Comparison of ENCODE assay signal across 8 cellular contexts in the genomic region with DNA sequence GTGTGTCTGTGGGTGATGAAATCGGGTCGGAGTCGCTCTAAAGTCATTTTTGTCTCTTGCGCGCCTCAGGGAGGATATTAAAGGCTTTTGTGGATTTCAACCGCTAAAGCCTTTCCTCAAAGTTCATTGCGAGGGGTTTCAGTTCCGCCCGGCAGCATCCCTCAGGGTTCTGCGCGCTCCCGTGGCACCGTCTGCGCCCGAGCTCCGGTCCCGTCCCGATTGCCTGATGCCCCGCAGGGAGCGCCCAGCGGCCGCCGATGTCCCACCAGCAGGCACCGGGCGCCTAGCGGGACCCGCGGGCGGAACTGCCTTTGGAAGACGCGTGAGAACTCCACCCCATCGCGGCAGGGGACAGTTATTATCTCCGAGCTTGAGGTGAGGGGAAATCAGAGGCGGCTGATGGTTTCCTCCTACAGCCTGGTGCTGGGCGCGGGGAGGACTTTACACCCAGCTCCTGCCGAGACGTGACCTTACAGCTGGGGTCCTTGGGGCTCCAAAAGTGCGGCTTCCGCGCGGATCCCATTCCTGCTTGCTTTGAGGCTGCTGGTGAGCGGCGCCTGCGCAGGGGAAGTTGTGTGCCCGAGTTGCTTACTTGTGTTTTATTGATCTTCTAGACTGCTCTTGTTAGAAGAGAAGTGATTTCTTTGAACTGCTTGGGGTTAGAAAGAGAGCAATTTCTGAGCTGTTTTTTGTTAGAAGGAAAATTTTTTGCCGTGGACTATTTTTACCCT. TPM values are rescaled to one million over a fixed set of nuclear protein-coding genes. Genes with fewer than 3 reads are reported as not detected.
DNase-seq lines count a peak whose midpoint lies in the region; ATAC-seq and TF ChIP-seq lines count a peak whose summit lies in the region.

No MANE protein-coding gene starts in this region.

- no CpG with 5 or more reads among the region's 48 CpGs for WGBS in iPS DF 6.9 (ENCODE audit: insufficient coverage, insufficient read length)

- peaks cover 17% of the 10 kb centered on the region for H3K9me3 Mint-ChIP-seq in T-helper 2 cell treated with Interferon-gamma antibody and Interleukin-4, amounts not matched to agents 5 μg/mL and 100 μg/mL, for 36 hours

- peaks cover 9% of the 10 kb centered on the region for H3K36me3 Mint-ChIP-seq in T-helper 2 cell treated with Interferon-gamma antibody and Interleukin-4, amounts not matched to agents 5 μg/mL and 100 μg/mL, for 36 hours (ENCODE audit: low read depth)

- H3K9me3 ChIP-seq in iPS DF 6.9 (ENCODE audit: control insufficient read depth, insufficient read depth, low read length) = no peaks in the 10 kb centered on the region

- ATAC-seq in stimulated activated naive CD8-positive, alpha-beta T cell treated with anti-CD3 and anti-CD28 coated beads, Interleukin-15, Interleukin-2, amounts not matched to agents 100 U/mL and 50 U/mL, for 24 hours = peak; percentile 41
- no peak for ATAC-seq in omental fat pad (ENCODE audit: low FRiP score)
- ATAC-seq in GM18867 (IDR thresholded peaks at IDR 0.05; ENCODE audit: unreplicated experiment) = no peak

- TF ChIP-seq CTCF in GM20000 (IDR thresholded peaks at IDR 0.05; ENCODE audit: extremely low read depth, missing control alignments) = no peak
- TF ChIP-seq CTCF in omental fat pad (IDR thresholded peaks at IDR 0.05) = no peak

- peak overlapping the region; percentile 90 for H3K4me3 Mint-ChIP-seq in T-helper 2 cell treated with Interferon-gamma antibody and Interleukin-4, amounts not matched to agents 5 μg/mL and 100 μg/mL, for 36 hours

- peak overlapping the region; percentile 71 for H3K27ac Mint-ChIP-seq in T-helper 2 cell treated with Interferon-gamma antibody and Interleukin-4, amounts not matched to agents 5 μg/mL and 100 μg/mL, for 36 hours

- peaks cover 30% of the 10 kb centered on the region for H3K4me1 Mint-ChIP-seq in T-helper 2 cell treated with Interferon-gamma antibody and Interleukin-4, amounts not matched to agents 5 μg/mL and 100 μg/mL, for 36 hours (ENCODE audit: low read depth)

- peaks cover 94% of the 10 kb centered on the region for H3K27me3 Mint-ChIP-seq in T-helper 2 cell treated with Interferon-gamma antibody and Interleukin-4, amounts not matched to agents 5 μg/mL and 100 μg/mL, for 36 hours (ENCODE audit: low read depth)

- peak overlapping the region; percentile 7; the same call in 1 of the 2 replicates for H3K4me3 ChIP-seq in iPS DF 6.9 (ENCODE audit: low read length)

- H3K4me1 ChIP-seq in iPS DF 6.9 (ENCODE audit: control insufficient read depth, insufficient read depth, low read length) = 0 out of 2 replicates have a peak, but pooled peaks cover 6% of the 10 kb centered on the region

- no peak overlapping the region for H3K27ac ChIP-seq in iPS DF 6.9 (ENCODE audit: low read length)

- H3K36me3 ChIP-seq in iPS DF 6.9 (ENCODE audit: control insufficient read depth, insufficient read depth, low read length) = no peaks in the 10 kb centered on the region

- DNase-seq in AG08396 (ENCODE audit: low spot score) (peak; percentile 18), GM20000 (ENCODE audit: low spot score) (peak; percentile 54), iPS DF 6.9 (ENCODE audit: low read depth, low spot score) (no peak), cerebellar nuclear complex (lab: John Stamatoyannopoulos, UW) (no peak), omental fat pad (ENCODE audit: low spot score) (no peak)
- no peak for DNase-seq in T-helper 2 cell treated with Interferon-gamma antibody and Interleukin-4, amounts not matched to agents 5 μg/mL and 100 μg/mL, for 36 hours (ENCODE audit: low spot score)
- peak; percentile 40 for DNase-seq in stimulated activated naive CD8-positive, alpha-beta T cell treated with anti-CD3 and anti-CD28 coated beads, Interleukin-15, Interleukin-2, amounts not matched to agents 100 U/mL and 50 U/mL, for 24 hours

- peaks cover 73% of the 10 kb centered on the region for H3K27me3 ChIP-seq in iPS DF 6.9 (ENCODE audit: control insufficient read depth, insufficient read depth, low read length)

RNA-seq across cellular contexts. Expression of a gene that starts 27.1 kb away (rescaled TPM):
- under 1 TPM in 2 of 4 donors, not detected in 2; 0.25 to 0.37 TPM for total RNA-seq in omental fat pad

RNA-seq across cellular contexts. Expression of a gene that starts 34.5 kb away (rescaled TPM):
- total RNA-seq in omental fat pad = not detected

RNA-seq across cellular contexts. Expression of a gene that starts 49.0 kb away (rescaled TPM):
- 1 to 10 TPM in 3 of 4 donors, not detected in 1; 1.1 to 2.5 (median 1.2) TPM for total RNA-seq in omental fat pad

Comparison
In these comparisons a context has a peak if more than half of its experiments do, and no peak if none do; other contexts are left out.
1. DNase-seq: peak in AG08396 (single experiment), GM20000 (single experiment) and stimulated activated naive CD8-positive, alpha-beta T cell treated with anti-CD3 and anti-CD28 coated beads, Interleukin-15, Interleukin-2, amounts not matched to agents 100 U/mL and 50 U/mL, for 24 hours (single experiment); none in T-helper 2 cell treated with Interferon-gamma antibody and Interleukin-4, amounts not matched to agents 5 μg/mL and 100 μg/mL, for 36 hours (single experiment), iPS DF 6.9 (single experiment), cerebellar nuclear complex (0 of 2) and omental fat pad (single experiment).